ENCODE assay signal across 14 cellular contexts in genomic region chr19:820212-820611, GRCh38. TPM values are rescaled to one million over a fixed set of nuclear protein-coding genes. Genes with fewer than 3 reads are reported as not detected.
"Had no signal": no experiment of that assay in that cellular context is flagged by ENCODE, and none has a peak within 500 bp of the region (broad histone marks: within the 10 kb centered on the region; RNA-seq: fewer than 3 reads in every experiment).

No MANE protein-coding gene starts in this region.

RNA-seq across cellular contexts. Expression of gene PLPPR3, which starts 1.5 kb away (rescaled TPM):
- total RNA-seq: activated B cell treated with CpG ODN at 0.5 μM for 24 hours; activated CD8-positive, alpha-beta T cell treated with anti-CD3 and anti-CD28 coated beads for 36 hours; activated naive CD4-positive, alpha-beta T cell treated with anti-CD3 and anti-CD28 coated beads for 36 hours; activated naive CD8-positive, alpha-beta T cell treated with anti-CD3 and anti-CD28 coated beads for 36 hours; activated T-helper 1 cell treated with anti-CD3 and anti-CD28 coated beads, Interleukin-12 subunit alpha, Interleukin-12 subunit beta, Interleukin-2, Interleukin-4 antibody, amounts not matched to agents 30 ng/mL and 10 ng/mL and 1 ng/mL, durations not matched to agents 14 hours and 24 hours and 36 hours; activated T-helper 2 cell treated with anti-CD3 and anti-CD28 coated beads, Interferon-gamma antibody, Interleukin-2, Interleukin-4, amounts not matched to agents 10 μg/mL and 5 μg/mL and 100 μg/mL, durations not matched to agents 14 hours and 24 hours and 36 hours; aorta; bronchial epithelial cell; cardiac septum; esophagus muscularis mucosa; foreskin keratinocyte; gastrocnemius medialis; T-helper 2 cell treated with Interferon-gamma antibody and Interleukin-4, amounts not matched to agents 100 ng/mL and 5 ng/mL, for 36 hours had no signal
- polyA plus RNA-seq: aorta had no signal

RNA-seq across cellular contexts. Expression of gene AZU1, which starts 7.4 kb away (rescaled TPM):
- total RNA-seq: activated CD8-positive, alpha-beta T cell treated with anti-CD3 and anti-CD28 coated beads for 36 hours; activated naive CD4-positive, alpha-beta T cell treated with anti-CD3 and anti-CD28 coated beads for 36 hours; activated naive CD8-positive, alpha-beta T cell treated with anti-CD3 and anti-CD28 coated beads for 36 hours; activated T-cell treated with anti-CD3 and anti-CD28 coated beads, Interleukin-2, amount 50 U/mL, for 4 hours; activated T-helper 1 cell treated with anti-CD3 and anti-CD28 coated beads, Interleukin-12 subunit alpha, Interleukin-12 subunit beta, Interleukin-2, Interleukin-4 antibody, amounts not matched to agents 30 ng/mL and 10 ng/mL and 1 ng/mL, durations not matched to agents 14 hours and 24 hours and 36 hours; activated T-helper 2 cell treated with anti-CD3 and anti-CD28 coated beads, Interferon-gamma antibody, Interleukin-2, Interleukin-4, amounts not matched to agents 10 μg/mL and 5 μg/mL and 100 μg/mL, durations not matched to agents 14 hours and 24 hours and 36 hours; bronchial epithelial cell; foreskin keratinocyte; gastrocnemius medialis; T-helper 2 cell treated with Interferon-gamma antibody and Interleukin-4, amounts not matched to agents 100 ng/mL and 5 ng/mL, for 36 hours had no signal

RNA-seq across cellular contexts. Expression of gene PRTN3, which starts 20.6 kb away (rescaled TPM):
- total RNA-seq: activated B cell treated with CpG ODN at 0.5 μM for 24 hours; activated CD8-positive, alpha-beta T cell treated with anti-CD3 and anti-CD28 coated beads for 36 hours; activated naive CD4-positive, alpha-beta T cell treated with anti-CD3 and anti-CD28 coated beads for 36 hours; activated naive CD8-positive, alpha-beta T cell treated with anti-CD3 and anti-CD28 coated beads for 36 hours; activated T-cell treated with anti-CD3 and anti-CD28 coated beads, Interleukin-2, amount 50 U/mL, for 4 hours; activated T-helper 1 cell treated with anti-CD3 and anti-CD28 coated beads, Interleukin-12 subunit alpha, Interleukin-12 subunit beta, Interleukin-2, Interleukin-4 antibody, amounts not matched to agents 30 ng/mL and 10 ng/mL and 1 ng/mL, durations not matched to agents 14 hours and 24 hours and 36 hours; activated T-helper 2 cell treated with anti-CD3 and anti-CD28 coated beads, Interferon-gamma antibody, Interleukin-2, Interleukin-4, amounts not matched to agents 10 μg/mL and 5 μg/mL and 100 μg/mL, durations not matched to agents 14 hours and 24 hours and 36 hours; aorta; bronchial epithelial cell; foreskin keratinocyte; T-helper 2 cell treated with Interferon-gamma antibody and Interleukin-4, amounts not matched to agents 100 ng/mL and 5 ng/mL, for 36 hours had no signal
- polyA plus RNA-seq: aorta, foreskin keratinocyte had no signal

RNA-seq across cellular contexts. Expression of gene ELANE, which starts 31.9 kb away (rescaled TPM):
- total RNA-seq: activated B cell treated with CpG ODN at 0.5 μM for 24 hours; activated CD8-positive, alpha-beta T cell treated with anti-CD3 and anti-CD28 coated beads for 36 hours; activated naive CD4-positive, alpha-beta T cell treated with anti-CD3 and anti-CD28 coated beads for 36 hours; activated naive CD8-positive, alpha-beta T cell treated with anti-CD3 and anti-CD28 coated beads for 36 hours; activated T-cell treated with anti-CD3 and anti-CD28 coated beads, Interleukin-2, amount 50 U/mL, for 4 hours; activated T-helper 1 cell treated with anti-CD3 and anti-CD28 coated beads, Interleukin-12 subunit alpha, Interleukin-12 subunit beta, Interleukin-2, Interleukin-4 antibody, amounts not matched to agents 30 ng/mL and 10 ng/mL and 1 ng/mL, durations not matched to agents 14 hours and 24 hours and 36 hours; activated T-helper 2 cell treated with anti-CD3 and anti-CD28 coated beads, Interferon-gamma antibody, Interleukin-2, Interleukin-4, amounts not matched to agents 10 μg/mL and 5 μg/mL and 100 μg/mL, durations not matched to agents 14 hours and 24 hours and 36 hours; bronchial epithelial cell; foreskin keratinocyte; T-helper 2 cell treated with Interferon-gamma antibody and Interleukin-4, amounts not matched to agents 100 ng/mL and 5 ng/mL, for 36 hours had no signal
- polyA plus RNA-seq: aorta, foreskin keratinocyte had no signal
